In the genomic region with DNA sequence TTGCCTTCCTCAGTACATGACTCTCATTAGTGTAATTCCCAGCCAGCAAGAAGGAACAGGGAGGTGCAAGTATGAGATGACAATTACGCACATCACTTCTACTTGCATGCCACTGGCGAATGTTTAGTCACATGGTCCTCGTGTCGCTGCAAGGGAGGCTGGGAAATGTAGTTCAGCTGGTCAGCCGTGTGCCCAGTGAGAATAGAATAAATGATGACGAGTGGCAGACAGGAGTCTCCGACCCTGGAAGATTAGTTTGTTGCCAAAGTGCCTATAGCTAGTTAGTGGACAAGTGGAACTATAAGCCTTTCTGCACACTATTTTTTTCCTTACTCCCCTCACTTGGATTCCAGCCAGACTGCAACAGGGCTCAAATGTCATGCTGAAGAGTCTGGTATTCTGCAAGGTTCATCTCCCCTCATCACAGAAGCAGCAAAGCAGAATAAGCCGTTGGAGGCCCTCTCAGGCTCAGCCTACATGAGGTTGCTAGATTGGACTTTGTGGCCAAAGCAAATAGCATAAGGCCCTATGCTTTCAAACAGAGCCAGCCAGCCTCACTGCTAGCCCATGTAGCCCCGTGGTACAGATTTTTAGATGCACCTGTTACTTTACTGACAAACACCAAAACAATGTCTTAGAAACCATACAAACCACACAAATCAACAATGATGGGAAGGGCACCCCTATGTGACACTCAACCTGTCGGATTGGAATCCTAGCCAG, we compare ENCODE assay signal across 9 cellular contexts. TPM values are rescaled to one million over a fixed set of nuclear protein-coding genes. Genes with fewer than 3 reads are reported as not detected.
A peak's percentile ranks its signal among the peaks of the same experiment; 100 is the strongest.
DNase-seq lines count a peak whose midpoint lies in the region; ATAC-seq and TF ChIP-seq lines count a peak whose summit lies in the region.
"Had no signal": no experiment of that assay in that cellular context is flagged by ENCODE, and none has a peak within 500 bp of the region (broad histone marks: within the 10 kb centered on the region; RNA-seq: fewer than 3 reads in every experiment).

No MANE protein-coding gene starts in this region.

- H3K27me3 ChIP-seq in left lung (peaks cover 66 to 97% of the 10 kb centered on the region in 2 donors), adrenal gland (peaks cover 50% of the 10 kb centered on the region)

- TF ChIP-seq POLR2A in adrenal gland (IDR thresholded peaks at IDR 0.05) = no peak

- no peak overlapping the region for H3K27ac ChIP-seq in left lung
- H3K27ac ChIP-seq in adrenal gland = no peak overlapping the region
- H3K27ac ChIP-seq: thoracic aorta had no signal

- H3K9me3 ChIP-seq in left lung (no peaks in the 10 kb centered on the region), adrenal gland (replicated peaks in 1 of 3) (no peaks in the 10 kb centered on the region)
- H3K9me3 ChIP-seq: thoracic aorta had no signal

- WGBS in adrenal gland, 4 donors = 34 to 49% (median 40%) methylated on average over 10 of the region's 10 CpGs

- ATAC-seq in GM18519 (IDR thresholded peaks at IDR 0.05; ENCODE audit: low FRiP score, unreplicated experiment) = peak; percentile 65
- ATAC-seq in left lung = peak; percentile 25
- ATAC-seq in GM19328 (IDR thresholded peaks at IDR 0.05; ENCODE audit: unreplicated experiment) = no peak

- H3K4me3 ChIP-seq in left lung (no peak overlapping the region), adrenal gland (no peak overlapping the region)
- H3K4me3 ChIP-seq: thoracic aorta had no signal

- intact Hi-C loops in left lung (cut with DNase I) = no loop called here
- intact Hi-C loops in adrenal gland (cut with DNase I) = loop anchor here in 1 of 2 donors (5.0 kb wide), 1 partner anchor 476 kb away; no protein-coding TSS in a partner anchor

- H3K36me3 ChIP-seq in left lung (no peaks in the 10 kb centered on the region), adrenal gland (replicated peaks in 1 of 2) (no peaks in the 10 kb centered on the region)
- H3K36me3 ChIP-seq: thoracic aorta had no signal

- DNase-seq in HT-29 (ENCODE audit: low spot score) (peak; percentile 50), SIG-M5 (lab: John Stamatoyannopoulos, UW) (peak; percentile 36), left lung (no peak), adrenal gland (no peak), T1000 (lab: John Stamatoyannopoulos, UW) (no peak)
- no peak for DNase-seq in activated CD4-positive, alpha-beta T cell treated with anti-CD3 and anti-CD28 coated beads for 4 hours

- H3K4me1 ChIP-seq in left lung (peaks cover 4 to 13% of the 10 kb centered on the region in 2 donors), adrenal gland (replicated peaks in 1 of 2) (peaks cover 5 to 14% of the 10 kb centered on the region in 2 donors)

- no peak for TF ChIP-seq CTCF in left lung (IDR thresholded peaks at IDR 0.05)
- no peak for TF ChIP-seq CTCF in adrenal gland (IDR thresholded peaks at IDR 0.05)

RNA-seq across cellular contexts. Expression of gene LINC00237, which starts 9.7 kb away (rescaled TPM):
- total RNA-seq in HT-29 (2014; rRNA removed; shearing (Covaris generic)) = not detected in 2 replicates
- not detected for total RNA-seq in left lung
- under 1 TPM in 1 of 8 donors, not detected in 7; 0.14 TPM for total RNA-seq in adrenal gland
- not detected for polyA plus RNA-seq in adrenal gland
- total RNA-seq: thoracic aorta had no signal

RNA-seq across cellular contexts. Expression of gene KIZ, which starts 29.4 kb away (rescaled TPM):
- 8.5 and 11.5 TPM in 2 replicates for total RNA-seq in HT-29 (2014; rRNA removed; shearing (Covaris generic))
- total RNA-seq in left lung (10 to 100 TPM; 10.4 to 20.5 TPM), adrenal gland (10 to 100 TPM; 12.0 to 62.9 (median 15.7) TPM)
- 10 to 100 TPM; 10.4 to 21.2 (median 15.9) TPM for polyA plus RNA-seq in adrenal gland

Comparison
In these comparisons a context has a peak if more than half of its experiments do, and no peak if none do; other contexts are left out.
1. DNase-seq: peak in HT-29 (single experiment) and SIG-M5 (single experiment); none in left lung (0 of 2), adrenal gland (0 of 7), activated CD4-positive, alpha-beta T cell treated with anti-CD3 and anti-CD28 coated beads for 4 hours (0 of 2) and T1000 (single experiment).